ENCODE assay signal across 17 cellular contexts in the genomic region with DNA sequence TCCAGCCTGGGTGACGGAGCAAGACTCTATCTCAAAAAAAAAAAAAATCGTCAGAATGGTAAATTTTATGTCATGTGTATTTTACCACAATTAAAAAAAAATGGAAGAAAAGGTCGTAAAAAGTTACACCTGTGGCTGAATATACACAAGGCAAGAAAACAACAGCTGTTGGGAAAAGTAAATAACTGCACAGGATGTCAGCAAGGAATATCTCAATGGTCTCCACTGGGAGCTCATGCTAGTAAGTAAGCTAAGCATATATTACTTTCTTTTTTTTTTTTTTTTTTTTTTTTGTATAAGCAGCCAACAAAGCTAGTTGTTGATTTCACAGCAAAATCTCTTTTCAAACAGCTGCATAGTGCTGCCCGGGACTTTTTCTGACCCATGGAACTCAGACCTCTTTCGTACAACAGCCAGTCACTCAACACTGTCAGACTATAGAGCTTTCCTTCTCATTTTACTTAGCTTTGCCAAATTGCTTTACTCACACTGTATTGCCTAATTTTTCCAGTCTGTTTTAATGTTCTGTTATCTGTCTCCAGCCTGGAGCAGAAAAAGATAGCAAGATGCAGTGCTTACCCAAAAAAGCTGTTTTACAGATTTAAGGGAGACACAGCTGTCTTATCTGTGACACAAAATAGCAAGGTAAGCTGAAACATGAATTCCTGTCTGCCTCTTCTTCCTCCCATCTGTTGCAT.
DNase-seq lines count a peak whose midpoint lies in the region; ATAC-seq, FAIRE-seq and TF ChIP-seq lines count a peak whose summit lies in the region.
"Had no signal": no experiment of that assay in that cellular context is flagged by ENCODE, and none has a peak within 500 bp of the region (broad histone marks: within the 10 kb centered on the region; RNA-seq: fewer than 3 reads in every experiment).

No MANE protein-coding gene starts in this region.

- H3K9me3 ChIP-seq in IMR-90 (ENCODE audit: control insufficient read depth, insufficient read depth, low read length): no peaks in the 10 kb centered on the region
- peaks cover 2% of the 10 kb centered on the region; the same call in 2 of the 3 replicates for H3K9me3 ChIP-seq in GM12878 (replicated peaks; ENCODE audit: control insufficient read depth, insufficient read depth, low read length)
- no peaks in the 10 kb centered on the region for H3K9me3 ChIP-seq in right cardiac atrium (ENCODE audit: control insufficient read depth, low read length)
- no peaks in the 10 kb centered on the region for H3K9me3 ChIP-seq in mammary epithelial cell (replicated peaks; ENCODE audit: insufficient read depth, low read length)
- no peaks in the 10 kb centered on the region for H3K9me3 ChIP-seq in A673 (ENCODE audit: low read depth, low read length, poor library complexity, severe bottlenecking)
- H3K9me3 ChIP-seq: spleen, stomach had no signal

- peaks cover 26% of the 10 kb centered on the region for H3K27me3 ChIP-seq in IMR-90 (ENCODE audit: control insufficient read depth, insufficient read depth, low read length)
- no peaks in the 10 kb centered on the region for H3K27me3 ChIP-seq in GM12878 (replicated peaks in 1 of 2; ENCODE audit: control insufficient read depth in 2 of 2, insufficient read depth in 2 of 2, low read length in 1 of 2)
- H3K27me3 ChIP-seq in right cardiac atrium (ENCODE audit: control insufficient read depth, insufficient read depth): no peaks in the 10 kb centered on the region
- no peaks in the 10 kb centered on the region for H3K27me3 ChIP-seq in mammary epithelial cell (ENCODE audit: insufficient read depth, low read length)
- H3K27me3 ChIP-seq in A673 (replicated peaks; ENCODE audit: insufficient read depth, low read depth, low read length, poor library complexity): peaks cover 8% of the 10 kb centered on the region
- H3K27me3 ChIP-seq: foreskin keratinocyte, spleen, stomach had no signal

- H3K9me1 ChIP-seq in IMR-90 (ENCODE audit: insufficient read depth, low read length): no peaks in the 10 kb centered on the region

- no peak overlapping the region for H2AFZ ChIP-seq in IMR-90 (replicated peaks; ENCODE audit: low read length, poor library complexity)
- H2AFZ ChIP-seq in GM12878 (ENCODE audit: control insufficient read depth, low read depth, low read length): no peak overlapping the region
- H2AFZ ChIP-seq in mammary epithelial cell (ENCODE audit: low read depth, low read length): no peak overlapping the region

- intact Hi-C loops in IMR-90 (cut with micrococcal nuclease) (no loop called here), GM12878 (cut with micrococcal nuclease; ENCODE audit: unreplicated experiment) (no loop called here), right cardiac atrium (cut with DNase I) (no loop called here), mammary epithelial cell (cut with micrococcal nuclease) (no loop called here), A673 (cut with micrococcal nuclease; ENCODE audit: unreplicated experiment) (no loop called here)

- SMC1A ChIA-PET in GM12878 (lab: Charles Lee; ENCODE audit: uncharacterized antibody, unreplicated experiment): interaction anchor here (0.6 to 1.6 kb wide), 12 partner anchors 15 to 181 kb away, joined by 3 to 8 read pairs (median 3); no protein-coding TSS in a partner anchor

- TF ChIP-seq CTCF in AG09309 (IDR thresholded peaks at IDR 0.05; ENCODE audit: control insufficient read depth, insufficient read depth, low read depth, low read length, missing control alignments) (no peak), IMR-90 (conservative IDR thresholded peaks at IDR 0.05; ENCODE audit: low read depth, low read length) (no peak), GM12878 (IDR thresholded peaks at IDR 0.05 in 2 of 3, conservative IDR thresholded peaks at IDR 0.05 in 1 of 3; ENCODE audit: control insufficient read depth in 2 of 3, extremely low read depth in 1 of 3, insufficient read depth in 1 of 3, low read depth in 3 of 3, low read length in 3 of 3) (no peak), mammary epithelial cell (conservative IDR thresholded peaks at IDR 0.05 in 1 of 2, IDR thresholded peaks at IDR 0.05 in 1 of 2; ENCODE audit: extremely low read depth in 1 of 2, insufficient read depth in 1 of 2, low read depth in 1 of 2, low read length in 2 of 2) (no peak), A673 (conservative IDR thresholded peaks at IDR 0.05; ENCODE audit: low read depth, low read length) (no peak)

- H4K8ac ChIP-seq in IMR-90 (ENCODE audit: low read depth in 2 of 2, low read length in 2 of 2): no peak overlapping the region

- FAIRE-seq in GM12878 (lab: Jason Lieb, UNC): no peak

- H3K18ac ChIP-seq in IMR-90 (ENCODE audit: low read depth, low read length): no peak overlapping the region

- no peak overlapping the region for H2BK15ac ChIP-seq in IMR-90 (ENCODE audit: low read depth, low read length)

- no peaks in the 10 kb centered on the region for H3K4me1 ChIP-seq in IMR-90 (ENCODE audit: control insufficient read depth, insufficient read depth, low read length)
- H3K4me1 ChIP-seq in GM12878 (ENCODE audit: control insufficient read depth, insufficient read depth, low read length): peaks cover 12% of the 10 kb centered on the region
- H3K4me1 ChIP-seq in right cardiac atrium (ENCODE audit: control insufficient read depth, insufficient read depth, low read length): no peaks in the 10 kb centered on the region
- H3K4me1 ChIP-seq in mammary epithelial cell (ENCODE audit: insufficient read depth, low read length): no peaks in the 10 kb centered on the region
- H3K4me1 ChIP-seq in A673 (ENCODE audit: insufficient read depth, low read length, poor library complexity, severe bottlenecking): no peaks in the 10 kb centered on the region
- H3K4me1 ChIP-seq: foreskin keratinocyte, stomach had no signal

- RAD21 ChIA-PET in GM12878 (lab: Charles Lee; ENCODE audit: unreplicated experiment): interaction anchor here (0.8 to 1.5 kb wide), 7 partner anchors 28 to 177 kb away, joined by 3 to 5 read pairs (median 3); no protein-coding TSS in a partner anchor

- ATAC-seq in IMR-90 (ENCODE audit: low read depth): no peak
- peak; percentile 26; the same call in 2 of the 3 replicates for ATAC-seq in GM12878
- peak; percentile 92 to 94 for ATAC-seq in right cardiac atrium
- ATAC-seq in HG03175 (IDR thresholded peaks at IDR 0.05; ENCODE audit: unreplicated experiment): no peak
- ATAC-seq: activated CD8-positive, alpha-beta T cell treated with anti-CD3 and anti-CD28 coated beads for 36 hours; activated T-helper 17 cell treated with anti-CD3 and anti-CD28 coated beads, Interleukin-2, amount 50 U/mL, for 72 hours; foreskin keratinocyte had no signal

- H3K79me2 ChIP-seq in GM12878 (ENCODE audit: control insufficient read depth, insufficient read depth, low read length): no peaks in the 10 kb centered on the region
- no peaks in the 10 kb centered on the region for H3K79me2 ChIP-seq in mammary epithelial cell (ENCODE audit: insufficient read depth, low read length)

- H3K9ac ChIP-seq in IMR-90 (ENCODE audit: low read depth, low read length) (no peak overlapping the region), GM12878 (ENCODE audit: control insufficient read depth, insufficient read depth, low read length) (no peak overlapping the region; the same call in 1 of the 2 replicates), mammary epithelial cell (ENCODE audit: insufficient read depth, low read length) (no peak overlapping the region)

- no peak overlapping the region for H2BK20ac ChIP-seq in IMR-90 (ENCODE audit: low read depth, low read length)

- no peak overlapping the region for H2AK9ac ChIP-seq in IMR-90 (replicated peaks; ENCODE audit: low read depth, low read length, poor library complexity)

- no peak overlapping the region for H3K56ac ChIP-seq in IMR-90 (ENCODE audit: extremely low read depth, insufficient read depth, low read length)

- H3K23ac ChIP-seq in IMR-90 (ENCODE audit: low read depth, low read length): no peak overlapping the region; the same call in 1 of the 2 replicates

- H4K5ac ChIP-seq in IMR-90 (ENCODE audit: low read depth, low read length): no peak overlapping the region

- H3K27ac ChIP-seq in IMR-90 (ENCODE audit: insufficient read depth, low read length) (no peak overlapping the region), GM12878 (ENCODE audit: control insufficient read depth, insufficient read depth) (peak overlapping the region; percentile 22; the same call in 1 of the 2 replicates), right cardiac atrium (ENCODE audit: low read length) (no peak overlapping the region), mammary epithelial cell (ENCODE audit: insufficient read depth, low read depth, low read length) (no peak overlapping the region), A673 (ENCODE audit: low read depth, low read length, poor library complexity, severe bottlenecking) (no peak overlapping the region)
- H3K27ac ChIP-seq: foreskin keratinocyte, spleen, stomach had no signal

- H4K91ac ChIP-seq in IMR-90 (ENCODE audit: insufficient read depth, low read depth, low read length): no peak overlapping the region

- TF ChIP-seq RAD21 in IMR-90 (IDR thresholded peaks at IDR 0.05; ENCODE audit: low read length) (no peak), GM12878 (IDR thresholded peaks at IDR 0.05; ENCODE audit: insufficient read depth, low read depth, low read length) (no peak)

- no peak overlapping the region for H2AK5ac ChIP-seq in IMR-90 (ENCODE audit: low read depth, low read length)

- no peak overlapping the region for H2BK5ac ChIP-seq in IMR-90 (ENCODE audit: low read depth, low read length, poor library complexity, severe bottlenecking)

- H3K4ac ChIP-seq in IMR-90 (ENCODE audit: low read depth, low read length): no peak overlapping the region

- H2BK120ac ChIP-seq in IMR-90 (ENCODE audit: low read depth, low read length): no peak overlapping the region

- no peaks in the 10 kb centered on the region for H3K79me1 ChIP-seq in IMR-90 (ENCODE audit: low read depth in 1 of 2, low read length in 2 of 2)

- in situ Hi-C loops in IMR-90 (cut with MboI; ENCODE audit: low sequenced_read_pairs): no loop called here
- in situ Hi-C loops in GM12878 (cut with MboI): no loop called here
- in situ Hi-C loops in mammary epithelial cell (cut with MboI; ENCODE audit: low sequenced_read_pairs in 2 of 2): no loop called here

- no peaks in the 10 kb centered on the region for H4K20me1 ChIP-seq in IMR-90 (ENCODE audit: insufficient read depth, low read length)
- H4K20me1 ChIP-seq in GM12878 (ENCODE audit: control insufficient read depth, insufficient read depth): no peaks in the 10 kb centered on the region
- no peaks in the 10 kb centered on the region for H4K20me1 ChIP-seq in mammary epithelial cell (ENCODE audit: insufficient read depth, low read length)

- no peak for TF ChIP-seq POLR2A in IMR-90 (IDR thresholded peaks at IDR 0.05; ENCODE audit: low read depth, low read length)
- TF ChIP-seq POLR2A in GM12878 (IDR thresholded peaks at IDR 0.05; ENCODE audit: low read depth, low read length): no peak

- no peak for TF ChIP-seq EP300 in GM12878 (IDR thresholded peaks at IDR 0.05; ENCODE audit: borderline replicate concordance in 1 of 2, control insufficient read depth in 1 of 2, low read depth in 2 of 2, low read length in 2 of 2)

- H3K14ac ChIP-seq in IMR-90 (replicated peaks; ENCODE audit: low read depth, low read length): no peak overlapping the region

- DNase-seq in AG09309 (ENCODE audit: low read depth) (peak; percentile 17), IMR-90 (peak; percentile 2), GM12878 (ENCODE audit: low read depth, low spot score) (no peak), right cardiac atrium (peak in 2 of 3 donors; percentile 27 to 61), epidermal melanocyte (ENCODE audit: insufficient read length, low spot score) (no peak), mammary epithelial cell (no peak), A673 (ENCODE audit: low spot score) (no peak)
- DNase-seq: activated CD8-positive, alpha-beta T cell treated with anti-CD3 and anti-CD28 coated beads for 36 hours; amygdala; dermis blood vessel endothelial cell; foreskin keratinocyte; GOT3; NCI-H524; spleen; stomach had no signal

- dilution Hi-C loops in IMR-90 (cut with HindIII; ENCODE audit: low sequenced_read_pairs, unreplicated experiment): no loop called here
- dilution Hi-C loops in mammary epithelial cell (cut with HindIII; ENCODE audit: low sequenced_read_pairs): no loop called here

- H3K36me3 ChIP-seq in IMR-90 (ENCODE audit: control insufficient read depth, insufficient read depth, low read length): no peaks in the 10 kb centered on the region
- H3K36me3 ChIP-seq in GM12878 (ENCODE audit: control insufficient read depth in 2 of 2, insufficient read depth in 2 of 2, low read length in 1 of 2): no peaks in the 10 kb centered on the region
- H3K36me3 ChIP-seq in mammary epithelial cell (ENCODE audit: insufficient read depth, low read length): no peaks in the 10 kb centered on the region
- H3K36me3 ChIP-seq in A673 (ENCODE audit: insufficient read depth, low read length, poor library complexity, severe bottlenecking): no peaks in the 10 kb centered on the region
- H3K36me3 ChIP-seq: spleen, stomach had no signal

- H3K4me3 ChIP-seq in AG09309 (ENCODE audit: control insufficient read depth, low read depth, low read length) (no peak overlapping the region), IMR-90 (ENCODE audit: insufficient read depth, low read depth, low read length) (no peak overlapping the region), GM12878 (no peak overlapping the region), right cardiac atrium (ENCODE audit: low read length) (no peak overlapping the region), mammary epithelial cell (replicated peaks in 1 of 3; ENCODE audit: insufficient read depth in 1 of 3, low read depth in 2 of 3, low read length in 3 of 3) (no peak overlapping the region), A673 (ENCODE audit: low read depth, low read length, poor library complexity, severe bottlenecking) (no peak overlapping the region)
- H3K4me3 ChIP-seq: spleen, stomach had no signal

- H3K4me2 ChIP-seq in IMR-90 (ENCODE audit: low read depth, low read length) (no peak overlapping the region), GM12878 (ENCODE audit: control insufficient read depth, insufficient read depth) (no peak overlapping the region), mammary epithelial cell (ENCODE audit: insufficient read depth, low read depth, low read length) (no peak overlapping the region)

- BruUV-seq in IMR-90 (replicated peaks; lab: Mats Ljungman, UMichigan): no TSS peak
- no TSS peak for BruUV-seq in GM12878 (replicated peaks; lab: Mats Ljungman, UMichigan)
- BruUV-seq in mammary epithelial cell (replicated peaks; lab: Mats Ljungman, UMichigan): no TSS peak
- BruUV-seq in A673 (replicated peaks; lab: Mats Ljungman, UMichigan): no TSS peak

- POLR2A ChIA-PET in IMR-90 (lab: Charles Lee; ENCODE audit: unreplicated experiment) (no interaction called here), GM12878 (lab: Charles Lee) (interaction anchor here (0.6 to 0.7 kb wide), 4 partner anchors 10 to 452 kb away, joined by 3 to 7 read pairs (median 4); no protein-coding TSS in a partner anchor), A673 (lab: Charles Lee; ENCODE audit: low non-redundant PET) (interaction anchor here (0.6 to 0.9 kb wide), 2 partner anchors 22 to 63 kb away, joined by 5 to 6 read pairs; no protein-coding TSS in a partner anchor)

- CTCF ChIA-PET in IMR-90 (lab: Yijun Ruan, JAX): interaction anchor here (0.7 kb wide), 1 partner anchor 252 kb away, joined by 3 read pairs; no protein-coding TSS in a partner anchor
- CTCF ChIA-PET in GM12878 (lab: Yijun Ruan, JAX): interaction anchor here (0.6 to 1.5 kb wide), 8 partner anchors 8 to 263 kb away, joined by 3 to 4 read pairs (median 3); a partner anchor contains a TSS
- CTCF ChIA-PET in mammary epithelial cell (lab: Charles Lee; ENCODE audit: low non-redundant PET): no interaction called here
- CTCF ChIA-PET in A673 (lab: Charles Lee): no interaction called here

- no CpG with 5 or more reads among the region's 5 CpGs for WGBS in IMR-90 (ENCODE audit: extremely low coverage in 2 of 2, insufficient read length in 1 of 2), 2 experiments
- 72% methylated on average over 3 of the region's 5 CpGs for WGBS in GM12878 (ENCODE audit: insufficient coverage, insufficient replicate concordance, low lambda C conversion rate, missing lambda C conversion rate)
- 53% methylated on average over 5 of the region's 5 CpGs for WGBS in right cardiac atrium
- WGBS in mammary epithelial cell (ENCODE audit: low coverage, missing lambda C conversion rate): 87% methylated on average over 5 of the region's 5 CpGs

Comparison
In these comparisons a context has a peak if more than half of its experiments do, and no peak if none do; other contexts are left out.
1. DNase-seq: peak in AG09309 (single experiment), IMR-90 (single experiment) and right cardiac atrium (2 of 3); none in GM12878 (single experiment), epidermal melanocyte (single experiment), mammary epithelial cell (single experiment) and A673 (single experiment).
2. ATAC-seq: peak in GM12878 (single experiment) and right cardiac atrium (2 of 2); none in IMR-90 (single experiment) and HG03175 (single experiment).
3. CTCF ChIA-PET loops: an anchor here in IMR-90 (0.7 kb wide) and GM12878 (0.6 to 1.5 kb wide); none called in mammary epithelial cell and A673.